In genomic region chr11:63768232-63769043, GRCh38 we compare ENCODE assay signal across 8 cellular contexts. TPM values are rescaled to one million over a fixed set of nuclear protein-coding genes. Genes with fewer than 3 reads are reported as not detected.
DNase-seq lines count a peak whose midpoint lies in the region; ATAC-seq lines count a peak whose summit lies in the region.

ZFTA (minus strand) TSS chr11:63768775; CDS start chr11:63768622, 153 bp downstream.

- H3K9me3 ChIP-seq in esophagus (ENCODE audit: control insufficient read depth in 2 of 2, insufficient read depth in 1 of 2, low read depth in 1 of 2, low read length in 1 of 2) = no peaks in the 10 kb centered on the region
- no peaks in the 10 kb centered on the region for H3K9me3 ChIP-seq in muscle layer of colon (ENCODE audit: low read length)

- H3K27ac ChIP-seq in esophagus (ENCODE audit: low read depth in 2 of 2, low read length in 1 of 2) (peak within 1 kb of the TSS; percentile 52 to 78), muscle layer of colon (ENCODE audit: low read depth, low read length) (peak within 1 kb of the TSS; percentile 63)

- H3K4me3 ChIP-seq in esophagus (ENCODE audit: low read depth in 1 of 2, low read length in 2 of 2) = peak within 1 kb of the TSS; percentile 64 to 85
- H3K4me3 ChIP-seq in muscle layer of colon (ENCODE audit: low read depth in 1 of 2, low read length in 2 of 2) = peak within 1 kb of the TSS; percentile 70 to 83

- H3K27me3 Mint-ChIP-seq in stimulated activated naive B cell treated with anti-CD40 and anti-IgM and Interleukin-4, amounts not matched to agents 10 μg/mL and 1 μg/mL and 100 μg/mL, for 72 hours = peaks cover 10 to 27% of the 10 kb centered on the region in 2 donors

- peak; percentile 52 for DNase-seq in NCI-H1436 (lab: John Stamatoyannopoulos, UW)
- DNase-seq in NCI-H1436 treated with DMSO at 0.1 percent for 48 hours (lab: John Stamatoyannopoulos, UW) = no peak
- peak; percentile 47 to 56 for DNase-seq in NOMO-1 (lab: John Stamatoyannopoulos, UW; ENCODE audit: unreplicated experiment in 2 of 2)
- peak; percentile 78 for DNase-seq in activated T-cell treated with anti-CD3 and anti-CD28 coated beads, Interleukin-2, amount 50 U/mL, for 1 hour
- peak; percentile 53 for DNase-seq in stimulated activated naive B cell treated with anti-CD40 and anti-IgM and Interleukin-4, amounts not matched to agents 10 μg/mL and 1 μg/mL and 100 μg/mL, for 72 hours

- peaks cover 12 to 24% of the 10 kb centered on the region in 2 donors for H3K4me1 Mint-ChIP-seq in stimulated activated naive B cell treated with anti-CD40 and anti-IgM and Interleukin-4, amounts not matched to agents 10 μg/mL and 1 μg/mL and 100 μg/mL, for 72 hours

- ATAC-seq in HG03108 (IDR thresholded peaks at IDR 0.05; ENCODE audit: unreplicated experiment) = peak; percentile 43
- ATAC-seq in stimulated activated naive B cell treated with anti-CD40 and anti-IgM and Interleukin-4, amounts not matched to agents 10 μg/mL and 1 μg/mL and 100 μg/mL, for 72 hours (replicated peaks) = peak; percentile 73 to 78

- H3K36me3 ChIP-seq in esophagus (ENCODE audit: control insufficient read depth in 2 of 2, insufficient read depth in 2 of 2, low read length in 1 of 2) (peaks cover 0 to under 1% of the 10 kb centered on the region in 2 donors), muscle layer of colon (ENCODE audit: insufficient read depth, low read length) (no peaks in the 10 kb centered on the region)

- H3K27me3 ChIP-seq in esophagus (ENCODE audit: control insufficient read depth in 1 of 2, insufficient read depth in 2 of 2, low read length in 2 of 2) = no peaks in the 10 kb centered on the region
- no peaks in the 10 kb centered on the region for H3K27me3 ChIP-seq in muscle layer of colon (ENCODE audit: control insufficient read depth in 1 of 2, insufficient read depth in 2 of 2, low read length in 2 of 2)

- 1% methylated on average over 76 to 114 of the region's 114 CpGs for WGBS in esophagus, 2 donors

- no peaks in the 10 kb centered on the region for H3K9me3 Mint-ChIP-seq in stimulated activated naive B cell treated with anti-CD40 and anti-IgM and Interleukin-4, amounts not matched to agents 10 μg/mL and 1 μg/mL and 100 μg/mL, for 72 hours

- H3K9ac ChIP-seq in muscle layer of colon (ENCODE audit: low read length) = peak within 1 kb of the TSS; percentile 67

- peaks cover 1 to 2% of the 10 kb centered on the region in 2 donors for H3K4me1 ChIP-seq in esophagus (ENCODE audit: control insufficient read depth in 2 of 2, insufficient read depth in 2 of 2, low read length in 1 of 2)
- H3K4me1 ChIP-seq in muscle layer of colon (ENCODE audit: insufficient read depth, low read length) = peaks cover 32% of the 10 kb centered on the region

- H3K27ac Mint-ChIP-seq in stimulated activated naive B cell treated with anti-CD40 and anti-IgM and Interleukin-4, amounts not matched to agents 10 μg/mL and 1 μg/mL and 100 μg/mL, for 72 hours = peak within 1 kb of the TSS; percentile 91

- H3K36me3 Mint-ChIP-seq in stimulated activated naive B cell treated with anti-CD40 and anti-IgM and Interleukin-4, amounts not matched to agents 10 μg/mL and 1 μg/mL and 100 μg/mL, for 72 hours = peaks cover 0 to 4% of the 10 kb centered on the region in 2 donors

- peak within 1 kb of the TSS; percentile 94 to 95 for H3K4me3 Mint-ChIP-seq in stimulated activated naive B cell treated with anti-CD40 and anti-IgM and Interleukin-4, amounts not matched to agents 10 μg/mL and 1 μg/mL and 100 μg/mL, for 72 hours

RNA-seq across cellular contexts. Expression of gene ZFTA, which starts in this region (rescaled TPM):
- polyA plus RNA-seq in esophagus = 1 to 10 TPM; 2.6 to 3.3 TPM
